ENCODE assay signal across 8 cellular contexts in genomic region chr1:161117681-161118581, GRCh38. TPM values are rescaled to one million over a fixed set of nuclear protein-coding genes. Genes with fewer than 3 reads are reported as not detected.
DNase-seq lines count a peak whose midpoint lies in the region; ATAC-seq and TF ChIP-seq lines count a peak whose summit lies in the region.

TSS of gene NIT1 (plus strand) at chr1:161118105. CDS start at chr1:161118177, 72 bp downstream.
TSS of gene PFDN2 (minus strand) at chr1:161118037. CDS start at chr1:161118026, 11 bp downstream.

- H3K4me1 Mint-ChIP-seq in CD8-positive, alpha-beta T cell (ENCODE audit: low read depth) = peaks cover 60% of the 10 kb centered on the region

- CTCF ChIA-PET in CD8-positive, alpha-beta T cell (lab: Charles Lee) = interaction anchor here (0.6 to 2.6 kb wide), 5 partner anchors 15 to 109 kb away, joined by 3 to 13 read pairs (median 4); partner anchors contain the start of genes DEDD and KLHDC9
- CTCF ChIA-PET in activated CD8-positive, alpha-beta memory T cell treated with anti-CD3 and anti-CD28 coated beads for 36 hours (lab: Charles Lee) = interaction anchor here (0.9 to 1.9 kb wide), 4 partner anchors 13 to 76 kb away, joined by 3 to 10 read pairs (median 4); partner anchors contain the start of genes ARHGAP30 and PPOX

- H3K27ac Mint-ChIP-seq in CD8-positive, alpha-beta T cell = peak within 1 kb of the TSS; percentile 95

- no peaks in the 10 kb centered on the region for H3K27me3 ChIP-seq in CD8-positive, alpha-beta T cell (ENCODE audit: insufficient read depth, low read length)
- H3K27me3 ChIP-seq in effector memory CD4-positive, alpha-beta T cell (replicated peaks; ENCODE audit: control insufficient read depth, insufficient read depth, low read length, poor library complexity, severe bottlenecking) = no peaks in the 10 kb centered on the region

- DNase-seq in CD8-positive, alpha-beta T cell = peak; percentile 67 to 88 (median 81)
- DNase-seq in HK-2 (ENCODE audit: unreplicated experiment) = peak; percentile 85
- DNase-seq in NOMO-1 (lab: John Stamatoyannopoulos, UW; ENCODE audit: unreplicated experiment in 2 of 2) = peak; percentile 77 to 86
- peak; percentile 64 to 80 (median 73) for DNase-seq in effector memory CD4-positive, alpha-beta T cell
- DNase-seq in lung microvascular endothelial cell (ENCODE audit: low read depth in 2 of 2) = peak; percentile 90 to 91
- peak; percentile 68 to 79 (median 77) for DNase-seq in stimulated activated CD4-positive, alpha-beta T cell treated with anti-CD3 and anti-CD28 coated beads, TNF-alpha, amount 100 ng/mL, for 4 hours (ENCODE audit: low read depth in 3 of 3)

- H3K9me3 ChIP-seq in CD8-positive, alpha-beta T cell (ENCODE audit: low read length) = no peaks in the 10 kb centered on the region
- no peaks in the 10 kb centered on the region for H3K9me3 ChIP-seq in effector memory CD4-positive, alpha-beta T cell (ENCODE audit: control insufficient read depth, low read length)

- peak within 1 kb of the TSS; percentile 93 for H3K4me3 Mint-ChIP-seq in CD8-positive, alpha-beta T cell

- peak within 1 kb of the TSS; percentile 91 for H3K27ac ChIP-seq in CD8-positive, alpha-beta T cell (ENCODE audit: low read depth, low read length)
- peak within 1 kb of the TSS; percentile 91 for H3K27ac ChIP-seq in effector memory CD4-positive, alpha-beta T cell (ENCODE audit: insufficient read depth, low read length, poor library complexity, severe bottlenecking)

- ATAC-seq in CD8-positive, alpha-beta T cell = peak; percentile 72
- peak; percentile 79 for ATAC-seq in GM19452 (IDR thresholded peaks at IDR 0.05; ENCODE audit: unreplicated experiment)

- no peak for TF ChIP-seq CTCF in CD8-positive, alpha-beta T cell (IDR thresholded peaks at IDR 0.05)

- peaks cover 9% of the 10 kb centered on the region for H3K36me3 ChIP-seq in CD8-positive, alpha-beta T cell (ENCODE audit: insufficient read depth, low read length)
- peaks cover 28% of the 10 kb centered on the region for H3K36me3 ChIP-seq in effector memory CD4-positive, alpha-beta T cell (ENCODE audit: control insufficient read depth, insufficient read depth, low read length)

- intact Hi-C loops in CD8-positive, alpha-beta T cell (cut with DNase I, micrococcal nuclease) = loop anchor here (1.0 to 5.0 kb wide), 10 partner anchors 14 to 776 kb away; partner anchors contain the start of genes DEDD (in 2 of the 2), KLHDC9 (in 2 of the 2), PPOX (in 2 of the 2) and ARHGAP30 (in 1 of the 2)

- POLR2A ChIA-PET in CD8-positive, alpha-beta T cell (lab: Charles Lee) = interaction anchor here (0.6 to 2.1 kb wide), 16 partner anchors 7 to 120 kb away, joined by 3 to 18 read pairs (median 4); partner anchors contain the start of genes ARHGAP30, DEDD, KLHDC9 and NDUFS2
- POLR2A ChIA-PET in activated CD8-positive, alpha-beta memory T cell treated with anti-CD3 and anti-CD28 coated beads for 36 hours (lab: Charles Lee) = interaction anchor here (0.8 to 3.3 kb wide), 10 partner anchors 12 to 188 kb away, joined by 3 to 23 read pairs (median 4); partner anchors contain the start of genes ARHGAP30, DEDD, PPOX and UFC1

- peaks cover 43% of the 10 kb centered on the region for H3K4me1 ChIP-seq in CD8-positive, alpha-beta T cell (ENCODE audit: insufficient read depth, low read length)
- peaks cover 29% of the 10 kb centered on the region for H3K4me1 ChIP-seq in effector memory CD4-positive, alpha-beta T cell (ENCODE audit: control insufficient read depth, insufficient read depth, low read length, poor library complexity, severe bottlenecking)

- peak within 1 kb of the TSS; percentile 95 for H3K4me3 ChIP-seq in CD8-positive, alpha-beta T cell (ENCODE audit: low read depth, low read length)
- H3K4me3 ChIP-seq in effector memory CD4-positive, alpha-beta T cell (ENCODE audit: insufficient read depth, low read depth, low read length, poor library complexity, severe bottlenecking) = peak within 1 kb of the TSS; percentile 78

- H3K27me3 Mint-ChIP-seq in CD8-positive, alpha-beta T cell (ENCODE audit: low read depth) = no peaks in the 10 kb centered on the region

- H3K36me3 Mint-ChIP-seq in CD8-positive, alpha-beta T cell = peaks cover 52% of the 10 kb centered on the region

- H3K9me3 Mint-ChIP-seq in CD8-positive, alpha-beta T cell = no peaks in the 10 kb centered on the region

RNA-seq across cellular contexts. Expression of gene NIT1, which starts in this region (rescaled TPM):
- total RNA-seq in CD8-positive, alpha-beta T cell = 10 to 100 TPM; 11.5 to 12.8 TPM
- 10 to 100 TPM; 38.6 to 40.3 TPM for total RNA-seq in activated CD8-positive, alpha-beta memory T cell treated with anti-CD3 and anti-CD28 coated beads for 36 hours
- total RNA-seq in lung microvascular endothelial cell = 9.6 and 13.1 TPM in 2 replicates

RNA-seq across cellular contexts. Expression of gene PFDN2, which starts in this region (rescaled TPM):
- 10 to 100 TPM; 64.7 to 75.5 TPM for total RNA-seq in CD8-positive, alpha-beta T cell
- 100 to 1,000 TPM; 148 to 159 TPM for total RNA-seq in activated CD8-positive, alpha-beta memory T cell treated with anti-CD3 and anti-CD28 coated beads for 36 hours
- total RNA-seq in lung microvascular endothelial cell = 22.9 and 36.3 TPM in 2 replicates

Comparison
In these comparisons a context has a peak if more than half of its experiments do, and no peak if none do; other contexts are left out.
1. Peak in every context shown above with its lines: DNase-seq, ATAC-seq, H3K4me3 ChIP-seq and H3K27ac ChIP-seq.